21 cellular contexts compared by ENCODE assay signal in genomic region chr2:29831560-29831959, GRCh38.
DNase-seq lines count a peak whose midpoint lies in the region; TF ChIP-seq lines count a peak whose summit lies in the region.
"Had no signal": no experiment of that assay in that cellular context is flagged by ENCODE, and none has a peak within 500 bp of the region (broad histone marks: within the 10 kb centered on the region; RNA-seq: fewer than 3 reads in every experiment).

No MANE protein-coding gene starts in this region.

- peak; percentile 56 for TF ChIP-seq EP300 in neural cell (conservative IDR thresholded peaks at IDR 0.05; ENCODE audit: poor library complexity, severe bottlenecking)

- no peak for TF ChIP-seq RAD21 in neural cell (conservative IDR thresholded peaks at IDR 0.05)

- H3F3A ChIP-seq in neural cell (ENCODE audit: insufficient read depth, low read length, poor library complexity, severe bottlenecking): no peaks in the 10 kb centered on the region

- no peak overlapping the region for H3K4me2 ChIP-seq in neural cell (ENCODE audit: low read length)
- H3K4me2 ChIP-seq: BLaER1 had no signal

- H4K20me1 ChIP-seq in neural cell (ENCODE audit: insufficient read depth): no peaks in the 10 kb centered on the region
- H4K20me1 ChIP-seq: BLaER1 had no signal

- no peaks in the 10 kb centered on the region for H3K27me3 ChIP-seq in neural cell (ENCODE audit: insufficient read depth, low read depth, low read length)
- H3K27me3 ChIP-seq: BE2C, BLaER1 had no signal

- no peaks in the 10 kb centered on the region for H3K9me2 ChIP-seq in neural cell (ENCODE audit: insufficient read depth, low read length)

- H3K79me2 ChIP-seq in neural cell (replicated peaks; ENCODE audit: insufficient read depth, low read length): no peaks in the 10 kb centered on the region

- H3K9me3 ChIP-seq in neural cell (ENCODE audit: low read length): no peaks in the 10 kb centered on the region
- H3K9me3 ChIP-seq: BE2C had no signal

- no peak overlapping the region for H3K9ac ChIP-seq in neural cell (ENCODE audit: low read length)
- H3K9ac ChIP-seq: BLaER1 had no signal

- no peak overlapping the region for H3K4me3 ChIP-seq in neural cell (ENCODE audit: low read length)
- H3K4me3 ChIP-seq: BLaER1, GM12878 had no signal

- H3K36me3 ChIP-seq in neural cell (ENCODE audit: insufficient read depth, low read length): no peaks in the 10 kb centered on the region
- H3K36me3 ChIP-seq: BE2C, BLaER1 had no signal

- no peak overlapping the region for H2AFZ ChIP-seq in neural cell (ENCODE audit: low read depth, low read length)

- DNase-seq in NCI-H1694 (lab: John Stamatoyannopoulos, UW) (peak; percentile 16), NCI-H1694 treated with DMSO at 0.1 percent for 48 hours (lab: John Stamatoyannopoulos, UW) (no peak), NCI-H69 (lab: John Stamatoyannopoulos, UW) (peak; percentile 21), iPS-NIHi11 (ENCODE audit: low spot score) (no peak)
- DNase-seq: 8988T; ACHN; BE2C; C1 segment of cervical spinal cord; CD4-positive, alpha-beta memory T cell; CD4-positive, CD25-positive, alpha-beta regulatory T cell; CD8-positive, alpha-beta memory T cell; COR-L47; DMS153; DMS53; DMS79; DND-41; EL; GDM1 had no signal

- no peak for TF ChIP-seq CTCF in neural cell (IDR thresholded peaks at IDR 0.05; ENCODE audit: poor library complexity, severe bottlenecking)

- peak overlapping the region; percentile 13 for H3K27ac ChIP-seq in neural cell (ENCODE audit: low read length)
- H3K27ac ChIP-seq: BLaER1 had no signal

TF ChIP-seq in neural cell, 6 proteins besides CTCF, POLR2A, EP300 and RAD21:
- TF ChIP-seq MXI1 (conservative IDR thresholded peaks at IDR 0.05; ENCODE audit: poor library complexity, severe bottlenecking) (no peak), SMC3 (conservative IDR thresholded peaks at IDR 0.05; ENCODE audit: poor library complexity) (no peak), TAF1 (IDR thresholded peaks at IDR 0.05; ENCODE audit: low read depth) (no peak), POLR2AphosphoS5 (IDR thresholded peaks at IDR 0.05) (peak; percentile 34)

Comparison
In these comparisons a context has a peak if more than half of its experiments do, and no peak if none do; other contexts are left out.
1. DNase-seq: peak in NCI-H1694 (single experiment) and NCI-H69 (single experiment); none in NCI-H1694 treated with DMSO at 0.1 percent for 48 hours (single experiment) and iPS-NIHi11 (single experiment).